In genomic region chr14:90804292-90804671, GRCh38 we compare ENCODE assay signal across 25 cellular contexts. TPM values are rescaled to one million over a fixed set of nuclear protein-coding genes. Genes with fewer than 3 reads are reported as not detected.
DNase-seq lines count a peak whose midpoint lies in the region; ATAC-seq and TF ChIP-seq lines count a peak whose summit lies in the region.
"Had no signal": no experiment of that assay in that cellular context is flagged by ENCODE, and none has a peak within 500 bp of the region (broad histone marks: within the 10 kb centered on the region; RNA-seq: fewer than 3 reads in every experiment).

No MANE protein-coding gene starts in this region.

- in situ Hi-C loops in gastrocnemius medialis (cut with MboI; ENCODE audit: low sequenced_read_pairs in 4 of 4) = loop anchor here in 1 of 4 donors (25.0 kb wide), 1 partner anchor 817 kb away; no protein-coding TSS in a partner anchor

- no peaks in the 10 kb centered on the region; the same call in 2 of the 3 replicates for H3K9me3 Mint-ChIP-seq in GM23338
- H3K9me3 Mint-ChIP-seq: activated CD4-positive, alpha-beta memory T cell treated with anti-CD3 and anti-CD28 coated beads, Interleukin-2, amount 10 ng/mL, durations not matched to agents 7 days and 5 days; CD8-positive, alpha-beta T cell had no signal

- H3K4me2 ChIP-seq in GM23338 = no peak overlapping the region

- no peak for DNase-seq in GM23338 (ENCODE audit: low spot score)
- no peak for DNase-seq in right lobe of liver
- no peak for DNase-seq in gastrocnemius medialis
- no peak for DNase-seq in NCI-H748 treated with DMSO at 0.1 percent for 48 hours (lab: John Stamatoyannopoulos, UW)
- DNase-seq in activated naive CD4-positive, alpha-beta T cell treated with Interleukin-2 at 50 U/mL for 16 hours = no peak
- no peak for DNase-seq in COLO829 (ENCODE audit: low spot score)
- DNase-seq: activated CD4-positive, alpha-beta memory T cell treated with anti-CD3 and anti-CD28 coated beads, Interleukin-2, amount 10 ng/mL, durations not matched to agents 7 days and 5 days; activated gamma-delta T cell; activated T-cell treated with anti-CD3 and anti-CD28 coated beads for 4 hours; amniotic stem cell; CD8-positive, alpha-beta T cell; dorsolateral prefrontal cortex; foreskin keratinocyte; HCEC 1CT; MM.1S; naive B cell; NCI-H146; NCI-H526 had no signal

- no peak overlapping the region for H3K4me3 ChIP-seq in GM23338
- no peak overlapping the region for H3K4me3 ChIP-seq in right lobe of liver
- no peak overlapping the region for H3K4me3 ChIP-seq in gastrocnemius medialis
- H3K4me3 ChIP-seq: dorsolateral prefrontal cortex, SK-N-MC, suprapubic skin had no signal

- no peaks in the 10 kb centered on the region for H3K9me2 ChIP-seq in GM23338 (ENCODE audit: insufficient read depth)

- H3K4me1 ChIP-seq in GM23338 (ENCODE audit: insufficient read depth) (no peaks in the 10 kb centered on the region), right lobe of liver (peaks cover 0 to 28% (median 14%) of the 10 kb centered on the region in 4 donors), gastrocnemius medialis (peaks cover 24 to 31% of the 10 kb centered on the region in 2 donors)

- intact Hi-C loops in right lobe of liver (cut with DNase I) (no loop called here), gastrocnemius medialis (cut with DNase I; ENCODE audit: low total_unique reads) (no loop called here)

- no peaks in the 10 kb centered on the region for H3K79me2 ChIP-seq in GM23338 (replicated peaks; ENCODE audit: insufficient read depth)

- H3K27ac Mint-ChIP-seq in GM23338 = peak overlapping the region; percentile 20; the same call in 1 of the 2 replicates
- H3K27ac Mint-ChIP-seq: activated CD4-positive, alpha-beta memory T cell treated with anti-CD3 and anti-CD28 coated beads, Interleukin-2, amount 10 ng/mL, durations not matched to agents 7 days and 5 days; CD8-positive, alpha-beta T cell had no signal

- no peak for TF ChIP-seq CTCF in GM23338 (conservative IDR thresholded peaks at IDR 0.05; ENCODE audit: low read depth in 2 of 2)
- no peak for TF ChIP-seq CTCF in VCaP (conservative IDR thresholded peaks at IDR 0.05)
- no peak for TF ChIP-seq CTCF in right lobe of liver (IDR thresholded peaks at IDR 0.05)
- TF ChIP-seq CTCF in gastrocnemius medialis (IDR thresholded peaks at IDR 0.05 in 4 of 5, conservative IDR thresholded peaks at IDR 0.05 in 1 of 5) = no peak

- H3K36me3 ChIP-seq in GM23338 (ENCODE audit: insufficient read depth) (no peaks in the 10 kb centered on the region), right lobe of liver (no peaks in the 10 kb centered on the region), gastrocnemius medialis (no peaks in the 10 kb centered on the region)
- H3K36me3 ChIP-seq: suprapubic skin had no signal

- peaks cover 9% of the 10 kb centered on the region for H3K27me3 Mint-ChIP-seq in GM23338 (ENCODE audit: insufficient read depth, low read depth, poor library complexity)
- H3K27me3 Mint-ChIP-seq: activated CD4-positive, alpha-beta memory T cell treated with anti-CD3 and anti-CD28 coated beads, Interleukin-2, amount 10 ng/mL, durations not matched to agents 7 days and 5 days had no signal

- ATAC-seq in GM23338 (no peak), right lobe of liver (no peak), gastrocnemius medialis (no peak), HG02870 (IDR thresholded peaks at IDR 0.05; ENCODE audit: unreplicated experiment) (no peak)
- ATAC-seq: CD8-positive, alpha-beta T cell; foreskin keratinocyte had no signal

- H2AFZ ChIP-seq in GM23338 = no peak overlapping the region
- H2AFZ ChIP-seq: parathyroid adenoma had no signal

- H3K27me3 ChIP-seq in GM23338 (ENCODE audit: insufficient read depth) = no peaks in the 10 kb centered on the region
- H3K27me3 ChIP-seq in right lobe of liver = no peaks in the 10 kb centered on the region
- no peaks in the 10 kb centered on the region for H3K27me3 ChIP-seq in gastrocnemius medialis
- H3K27me3 ChIP-seq: dorsolateral prefrontal cortex, foreskin keratinocyte, suprapubic skin had no signal

- no peaks in the 10 kb centered on the region for H4K20me1 ChIP-seq in GM23338 (replicated peaks; ENCODE audit: insufficient read depth)

- no CpG with 5 or more reads among the region's 9 CpGs for WGBS in right lobe of liver (ENCODE audit: insufficient coverage, low coverage, low lambda C conversion rate, missing lambda C conversion rate)

- H3K27ac ChIP-seq in GM23338 (ENCODE audit: low read depth) (no peak overlapping the region), VCaP (peak overlapping the region; percentile 69), right lobe of liver (peak overlapping the region in 2 of 3 donors; percentile 1 to 33), gastrocnemius medialis (peak overlapping the region; percentile 16 to 63 (median 53))
- H3K27ac ChIP-seq: epithelial cell of prostate, foreskin keratinocyte, parathyroid adenoma, SK-N-MC, suprapubic skin had no signal

- no peaks in the 10 kb centered on the region for H3K9me3 ChIP-seq in right lobe of liver
- H3K9me3 ChIP-seq in gastrocnemius medialis = no peaks in the 10 kb centered on the region
- H3K9me3 ChIP-seq: suprapubic skin had no signal

- TF ChIP-seq POLR2A in right lobe of liver (IDR thresholded peaks at IDR 0.05) (no peak), gastrocnemius medialis (IDR thresholded peaks at IDR 0.05) (no peak)

- H3K4me3 Mint-ChIP-seq in GM23338 = no peak overlapping the region
- H3K4me3 Mint-ChIP-seq: activated CD4-positive, alpha-beta memory T cell treated with anti-CD3 and anti-CD28 coated beads, Interleukin-2, amount 10 ng/mL, durations not matched to agents 7 days and 5 days; CD8-positive, alpha-beta T cell; naive B cell; T-helper 2 cell treated with Interferon-gamma antibody and Interleukin-4, amounts not matched to agents 5 μg/mL and 100 μg/mL, for 36 hours had no signal

- H3K4me1 Mint-ChIP-seq in GM23338 = peaks cover 16% of the 10 kb centered on the region

- no peaks in the 10 kb centered on the region for H3K36me3 Mint-ChIP-seq in GM23338 (ENCODE audit: low read depth)
- H3K36me3 Mint-ChIP-seq: CD8-positive, alpha-beta T cell had no signal

- no peaks in the 10 kb centered on the region for H3F3A ChIP-seq in GM23338 (replicated peaks; ENCODE audit: low read depth)

TF ChIP-seq in GM23338, 12 proteins besides CTCF, POLR2A, EP300 and RAD21 (continues in another document):
- no peak for TF ChIP-seq STAT1 (IDR thresholded peaks at IDR 0.05; ENCODE audit: unreplicated experiment)
- TF ChIP-seq ZNF331 (CRISPR knock-in tag; IDR thresholded peaks at IDR 0.05; ENCODE audit: low read depth) = no peak
- TF ChIP-seq POLR2AphosphoS5 (IDR thresholded peaks at IDR 0.05; ENCODE audit: low read depth) = no peak
- TF ChIP-seq EZH2phosphoT487 (IDR thresholded peaks at IDR 0.05; ENCODE audit: unreplicated experiment) = no peak
- TF ChIP-seq ZNF114 (CRISPR knock-in tag; IDR thresholded peaks at IDR 0.05) = no peak

RNA-seq across cellular contexts. Expression of gene TTC7B, which starts 11.9 kb away (rescaled TPM):
- 16.5 and 28.6 TPM in 2 replicates for total RNA-seq in GM23338 (2014; rRNA removed; shearing (Covaris generic))
- polyA plus RNA-seq in GM23338 (2016; fragmentation: Nextera tagmentation; extraction: Ambion mirVana) = 7.9 and 10.1 TPM in 2 replicates
- total RNA-seq in right lobe of liver = 10 to 100 TPM; 18.4 to 56.1 (median 37.5) TPM
- total RNA-seq in gastrocnemius medialis = 10 to 100 TPM; 35.0 to 78.7 (median 36.8) TPM
